15 cellular contexts compared by ENCODE assay signal in genomic region chr2:50344509-50345106, GRCh38.
DNase-seq lines count a peak whose midpoint lies in the region; ATAC-seq, FAIRE-seq and TF ChIP-seq lines count a peak whose summit lies in the region.
"Had no signal": no experiment of that assay in that cellular context is flagged by ENCODE, and none has a peak within 500 bp of the region (broad histone marks: within the 10 kb centered on the region; RNA-seq: fewer than 3 reads in every experiment).

No MANE protein-coding gene starts in this region.

- no peak for FAIRE-seq in HepG2 (lab: Jason Lieb, UNC)
- no peak for FAIRE-seq in urothelium cell line (lab: Jason Lieb, UNC)

- H3K9me3 ChIP-seq in HepG2 (ENCODE audit: low read length) (no peaks in the 10 kb centered on the region), right lobe of liver (no peaks in the 10 kb centered on the region), OCI-LY3 (ENCODE audit: insufficient read depth, low read length) (no peaks in the 10 kb centered on the region), hepatocyte (ENCODE audit: low read depth) (no peaks in the 10 kb centered on the region), colonic mucosa (no peaks in the 10 kb centered on the region), adrenal gland (replicated peaks in 1 of 3) (no peaks in the 10 kb centered on the region)

- POLR2A ChIA-PET in HepG2 (lab: Yijun Ruan, JAX), result no interaction called here

- no peaks in the 10 kb centered on the region for H4K20me1 ChIP-seq in HepG2 (ENCODE audit: insufficient read depth, low read length)
- no peaks in the 10 kb centered on the region for H4K20me1 ChIP-seq in OCI-LY3 (ENCODE audit: insufficient read depth, low read length)
- H4K20me1 ChIP-seq in hepatocyte (ENCODE audit: insufficient read depth, poor library complexity, severe bottlenecking), result no peaks in the 10 kb centered on the region

- TF ChIP-seq EP300 in HepG2 (IDR thresholded peaks at IDR 0.05; ENCODE audit: low read depth in 2 of 2, low read length in 2 of 2) (no peak), HepG2 (CRISPR knock-in tag; IDR thresholded peaks at IDR 0.05; ENCODE audit: borderline replicate concordance) (no peak)

- H2AFZ ChIP-seq in HepG2 (ENCODE audit: low read length), result no peak overlapping the region
- H2AFZ ChIP-seq in OCI-LY3 (ENCODE audit: low read depth, low read length), result no peak overlapping the region
- no peak overlapping the region for H2AFZ ChIP-seq in hepatocyte

- H3K79me2 ChIP-seq in HepG2 (ENCODE audit: insufficient read depth, low read length) (no peaks in the 10 kb centered on the region), OCI-LY3 (ENCODE audit: low read length) (no peaks in the 10 kb centered on the region), hepatocyte (no peaks in the 10 kb centered on the region)

- intact Hi-C loops in HepG2 (cut with micrococcal nuclease; ENCODE audit: unreplicated experiment) (no loop called here), right lobe of liver (cut with DNase I) (no loop called here), colonic mucosa (cut with DNase I) (no loop called here), adrenal gland (cut with DNase I) (no loop called here)

- no TSS peak for BruUV-seq in HepG2 (replicated peaks; lab: Mats Ljungman, UMichigan)

- no peaks in the 10 kb centered on the region for H3K4me1 ChIP-seq in HepG2 (ENCODE audit: insufficient read depth, low read length)
- H3K4me1 ChIP-seq in right lobe of liver, result no peaks in the 10 kb centered on the region
- no peaks in the 10 kb centered on the region for H3K4me1 ChIP-seq in OCI-LY3 (ENCODE audit: low read length)
- H3K4me1 ChIP-seq in hepatocyte (ENCODE audit: insufficient read depth), result no peaks in the 10 kb centered on the region
- H3K4me1 ChIP-seq in colonic mucosa, result no peaks in the 10 kb centered on the region
- no peaks in the 10 kb centered on the region for H3K4me1 ChIP-seq in adrenal gland (replicated peaks in 1 of 2)

- H3K4me2 ChIP-seq in HepG2 (ENCODE audit: low read depth, low read length) (no peak overlapping the region), OCI-LY3 (ENCODE audit: low read length) (no peak overlapping the region; the same call in 1 of the 2 replicates), hepatocyte (peak overlapping the region; percentile 91)

- CTCF ChIA-PET in HepG2 (lab: Yijun Ruan, JAX; ENCODE audit: low intra/inter-chr PET ratio, low total read pairs), result no interaction called here

- no peaks in the 10 kb centered on the region for H3K36me3 ChIP-seq in HepG2 (replicated peaks in 1 of 2; ENCODE audit: control insufficient read depth in 1 of 2, insufficient read depth in 2 of 2, low read length in 2 of 2)
- H3K36me3 ChIP-seq in right lobe of liver, result no peaks in the 10 kb centered on the region
- no peaks in the 10 kb centered on the region for H3K36me3 ChIP-seq in OCI-LY3 (replicated peaks; ENCODE audit: low read depth, low read length)
- H3K36me3 ChIP-seq in hepatocyte (replicated peaks; ENCODE audit: insufficient read depth, low read depth), result no peaks in the 10 kb centered on the region
- H3K36me3 ChIP-seq in colonic mucosa, result no peaks in the 10 kb centered on the region
- H3K36me3 ChIP-seq in adrenal gland (replicated peaks in 1 of 2), result no peaks in the 10 kb centered on the region

- in situ Hi-C loops in HepG2 (cut with HindIII; ENCODE audit: extremely low pct_ligation_motif_present, low pct_unique_long_range_greater_than_20kb), result no loop called here

- TF ChIP-seq RAD21 in HepG2 (CRISPR knock-in tag; IDR thresholded peaks at IDR 0.05), result no peak

- H3K4me3 ChIP-seq in HepG2 (replicated peaks in 1 of 3; ENCODE audit: insufficient read depth in 1 of 3, low read depth in 2 of 3, low read length in 3 of 3) (no peak overlapping the region), right lobe of liver (no peak overlapping the region), OCI-LY3 (ENCODE audit: low read length) (no peak overlapping the region), hepatocyte (no peak overlapping the region), colonic mucosa (no peak overlapping the region), adrenal gland (no peak overlapping the region)

- H3K9me2 ChIP-seq in hepatocyte (replicated peaks; ENCODE audit: insufficient read depth), result no peaks in the 10 kb centered on the region

- 5% methylated on average over 8 of the region's 8 CpGs for WGBS in HepG2 (ENCODE audit: low lambda C conversion rate)
- 9% methylated on average over 8 of the region's 8 CpGs for WGBS in right lobe of liver (ENCODE audit: insufficient coverage, low coverage, low lambda C conversion rate, missing lambda C conversion rate)
- 37% methylated on average over 8 of the region's 8 CpGs for WGBS in hepatocyte (ENCODE audit: low lambda C conversion rate, missing lambda C conversion rate)
- WGBS in adrenal gland, 4 donors, result 14 to 32% (median 25%) methylated on average over 8 of the region's 8 CpGs

- TF ChIP-seq POLR2A in HepG2 (IDR thresholded peaks at IDR 0.05; ENCODE audit: insufficient read depth in 1 of 2, low read depth in 2 of 2, low read length in 2 of 2), result no peak
- no peak for TF ChIP-seq POLR2A in right lobe of liver (IDR thresholded peaks at IDR 0.05)
- TF ChIP-seq POLR2A in adrenal gland (IDR thresholded peaks at IDR 0.05), result no peak

- H3K27ac ChIP-seq in HepG2 (ENCODE audit: extremely low read length, insufficient read depth, low read length) (no peak overlapping the region), right lobe of liver (no peak overlapping the region), OCI-LY3 (ENCODE audit: low read length) (no peak overlapping the region), hepatocyte (no peak overlapping the region), colonic mucosa (no peak overlapping the region), adrenal gland (no peak overlapping the region)

- no peak overlapping the region for H3K9ac ChIP-seq in HepG2 (ENCODE audit: insufficient read depth, low read depth, low read length)
- no peak overlapping the region for H3K9ac ChIP-seq in OCI-LY3 (ENCODE audit: low read length)
- H3K9ac ChIP-seq in colonic mucosa (ENCODE audit: low read depth in 2 of 2, low read length in 2 of 2), result no peak overlapping the region

- DNase-seq in HepG2 (ENCODE audit: low spot score) (no peak), right lobe of liver (no peak), hepatocyte (ENCODE audit: low spot score) (no peak), urothelium cell line (ENCODE audit: low spot score) (peak; percentile 15), colonic mucosa (no peak), adrenal gland (no peak)
- DNase-seq: activated naive CD4-positive, alpha-beta T cell; cerebellar nuclear complex; NCI-H1694 treated with DMSO at 0.1 percent for 48 hours; stimulated activated CD4-positive, alpha-beta T cell treated with anti-CD3 and anti-CD28 coated beads, Interleukin-4, amount 100 ng/mL, for 1 hour; stimulated activated naive CD4-positive, alpha-beta T cell; T1000 had no signal

- TF ChIP-seq CTCF in HepG2 (CRISPR knock-in tag; IDR thresholded peaks at IDR 0.05) (peak; percentile 34), right lobe of liver (IDR thresholded peaks at IDR 0.05) (no peak), OCI-LY3 (IDR thresholded peaks at IDR 0.05; ENCODE audit: low read depth, low read length) (peak; percentile 35; the same call in 1 of the 2 replicates), hepatocyte (IDR thresholded peaks at IDR 0.05; ENCODE audit: poor library complexity) (peak; percentile 35), colonic mucosa (IDR thresholded peaks at IDR 0.05) (no peak), adrenal gland (IDR thresholded peaks at IDR 0.05) (no peak)

- peak; percentile 83 for ATAC-seq in HepG2
- no peak for ATAC-seq in right lobe of liver
- no peak for ATAC-seq in HG03097 (IDR thresholded peaks at IDR 0.05; ENCODE audit: low FRiP score, unreplicated experiment)
- ATAC-seq: esophagus mucosa had no signal

- H3K27me3 ChIP-seq in HepG2 (ENCODE audit: control insufficient read depth in 1 of 2, insufficient read depth in 2 of 2, low read length in 2 of 2) (peaks cover 2 to 20% of the 10 kb centered on the region in 2 experiments; a peak in 2 of 5 replicates), right lobe of liver (no peaks in the 10 kb centered on the region), OCI-LY3 (ENCODE audit: low read depth, low read length) (no peaks in the 10 kb centered on the region), hepatocyte (peaks cover 54% of the 10 kb centered on the region), colonic mucosa (no peaks in the 10 kb centered on the region), adrenal gland (peaks cover 14% of the 10 kb centered on the region)

TF ChIP-seq in HepG2, 621 proteins besides CTCF, POLR2A, EP300 and RAD21:
- TF ChIP-seq HNRNPL (IDR thresholded peaks at IDR 0.05; ENCODE audit: low read depth, low read length), result no peak
- TF ChIP-seq ZFP82 (CRISPR knock-in tag; IDR thresholded peaks at IDR 0.05; ENCODE audit: borderline replicate concordance), result no peak
- no peak for TF ChIP-seq ZNF674 (CRISPR knock-in tag; IDR thresholded peaks at IDR 0.05; ENCODE audit: low read depth)
- no peak for TF ChIP-seq ZNF652 (CRISPR knock-in tag; IDR thresholded peaks at IDR 0.05; ENCODE audit: borderline replicate concordance, low read depth)
- no peak for TF ChIP-seq RXRA (CRISPR knock-in tag; IDR thresholded peaks at IDR 0.05)
- no peak for TF ChIP-seq ZNF460 (CRISPR knock-in tag; IDR thresholded peaks at IDR 0.05; ENCODE audit: borderline replicate concordance)
- no peak for TF ChIP-seq ZNF562 (CRISPR knock-in tag; IDR thresholded peaks at IDR 0.05; ENCODE audit: borderline replicate concordance)
- no peak for TF ChIP-seq BORCS8-MEF2B (CRISPR knock-in tag; IDR thresholded peaks at IDR 0.05)
- no peak for TF ChIP-seq MEIS1 (CRISPR knock-in tag; IDR thresholded peaks at IDR 0.05; ENCODE audit: borderline replicate concordance)
- TF ChIP-seq RFXANK (CRISPR knock-in tag; IDR thresholded peaks at IDR 0.05), result no peak
- TF ChIP-seq NFRKB (IDR thresholded peaks at IDR 0.05), result no peak
- no peak for TF ChIP-seq ATRX (CRISPR knock-in tag; IDR thresholded peaks at IDR 0.05; ENCODE audit: borderline replicate concordance)
- no peak for TF ChIP-seq HNF4G (IDR thresholded peaks at IDR 0.05; ENCODE audit: borderline replicate concordance, low read depth, low read length)
- no peak for TF ChIP-seq HNF4G (CRISPR knock-in tag; IDR thresholded peaks at IDR 0.05; ENCODE audit: borderline replicate concordance, low read depth)
- no peak for TF ChIP-seq CHCHD3 (CRISPR knock-in tag; IDR thresholded peaks at IDR 0.05)
- TF ChIP-seq RBAK (CRISPR knock-in tag; IDR thresholded peaks at IDR 0.05), result no peak

Comparison
In these comparisons a context has a peak if more than half of its experiments do, and no peak if none do; other contexts are left out.
1. CTCF ChIP-seq: peak in HepG2 (single experiment), OCI-LY3 (single experiment) and hepatocyte (single experiment); none in right lobe of liver (0 of 4), colonic mucosa (single experiment) and adrenal gland (0 of 6).